ENCODE assay signal across 1 cellular context in genomic region chrX:11375614-11376119, GRCh38.
TF ChIP-seq lines count a peak whose summit lies in the region.

No MANE protein-coding gene starts in this region.

TF ChIP-seq in K562, 482 proteins besides CTCF, POLR2A, EP300 and RAD21 (continued from another document):
- TF ChIP-seq MGA (IDR thresholded peaks at IDR 0.05) (no peak), DNMT1 (IDR thresholded peaks at IDR 0.05) (peak; percentile 84; the same call in 1 of the 2 replicates), BRD9 (IDR thresholded peaks at IDR 0.05; ENCODE audit: low read depth, partially characterized antibody) (peak; percentile 94), SMARCA5 (IDR thresholded peaks at IDR 0.05) (peak; percentile 94), NCOR1 (IDR thresholded peaks at IDR 0.05) (peak; percentile 96), HES1 (IDR thresholded peaks at IDR 0.05; ENCODE audit: low read depth) (no peak), NCOA2 (IDR thresholded peaks at IDR 0.05; ENCODE audit: partially characterized antibody in 2 of 2) (peak; percentile 72 to 73), POLR2G (IDR thresholded peaks at IDR 0.05; ENCODE audit: low read depth, low read length) (no peak), CHAMP1 (IDR thresholded peaks at IDR 0.05) (peak; percentile 79; the same call in 1 of the 2 replicates), ARNT (IDR thresholded peaks at IDR 0.05) (peak; percentile 88 to 94), TEAD1 (CRISPR knock-in tag; IDR thresholded peaks at IDR 0.05) (peak in 1 of 2 experiments; percentile 68; a peak in 1 of 4 replicates), HSF4 (CRISPR knock-in tag; IDR thresholded peaks at IDR 0.05; ENCODE audit: borderline replicate concordance) (no peak), GATA2 (CRISPR knock-in tag; IDR thresholded peaks at IDR 0.05) (peak; percentile 64; the same call in 1 of the 2 replicates), ZNF778 (CRISPR knock-in tag; IDR thresholded peaks at IDR 0.05) (no peak), MAFK (IDR thresholded peaks at IDR 0.05; ENCODE audit: low read length) (peak; percentile 86), PTTG1 (tag; IDR thresholded peaks at IDR 0.05; ENCODE audit: low read depth) (no peak)
